1 cellular context compared by ENCODE assay signal in the genomic region with DNA sequence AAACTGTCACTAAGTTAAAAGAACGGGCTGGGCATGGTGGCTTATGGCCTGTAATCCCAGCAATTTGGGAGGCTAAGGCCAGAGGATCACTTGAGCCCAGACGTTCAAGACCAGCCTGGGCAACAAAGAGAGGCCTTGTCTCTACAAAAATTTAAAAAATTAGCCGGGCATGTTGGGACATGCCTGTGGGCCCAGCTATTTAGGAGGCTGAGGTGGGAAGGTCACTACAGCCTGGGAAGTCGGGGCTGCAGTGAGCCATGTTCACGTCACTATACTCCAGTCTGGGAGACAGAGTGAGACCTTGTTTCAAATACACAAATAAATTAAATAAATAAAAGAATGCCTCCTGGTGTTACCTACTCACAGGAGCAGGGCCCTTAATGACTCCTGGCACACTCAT.
TF ChIP-seq lines count a peak whose summit lies in the region.

No MANE protein-coding gene starts in this region.

TF ChIP-seq in HepG2, 621 proteins besides CTCF, POLR2A, EP300 and RAD21 (continued from another document and continues in another):
- TF ChIP-seq, protein P1, sequence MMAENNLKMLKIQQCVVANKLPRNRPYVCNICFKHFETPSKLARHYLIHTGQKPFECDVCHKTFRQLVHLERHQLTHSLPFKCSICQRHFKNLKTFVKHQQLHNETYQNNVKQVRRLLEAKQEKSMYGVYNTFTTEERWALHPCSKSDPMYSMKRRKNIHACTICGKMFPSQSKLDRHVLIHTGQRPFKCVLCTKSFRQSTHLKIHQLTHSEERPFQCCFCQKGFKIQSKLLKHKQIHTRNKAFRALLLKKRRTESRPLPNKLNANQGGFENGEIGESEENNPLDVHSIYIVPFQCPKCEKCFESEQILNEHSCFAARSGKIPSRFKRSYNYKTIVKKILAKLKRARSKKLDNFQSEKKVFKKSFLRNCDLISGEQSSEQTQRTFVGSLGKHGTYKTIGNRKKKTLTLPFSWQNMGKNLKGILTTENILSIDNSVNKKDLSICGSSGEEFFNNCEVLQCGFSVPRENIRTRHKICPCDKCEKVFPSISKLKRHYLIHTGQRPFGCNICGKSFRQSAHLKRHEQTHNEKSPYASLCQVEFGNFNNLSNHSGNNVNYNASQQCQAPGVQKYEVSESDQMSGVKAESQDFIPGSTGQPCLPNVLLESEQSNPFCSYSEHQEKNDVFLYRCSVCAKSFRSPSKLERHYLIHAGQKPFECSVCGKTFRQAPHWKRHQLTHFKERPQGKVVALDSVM (CRISPR knock-in tag; IDR thresholded peaks at IDR 0.05): peak; percentile 90
- TF ChIP-seq ETV5 (CRISPR knock-in tag; IDR thresholded peaks at IDR 0.05; ENCODE audit: borderline replicate concordance) (no peak), TP53 (CRISPR knock-in tag; conservative IDR thresholded peaks at IDR 0.05) (peak; percentile 100), ZNF329 (CRISPR knock-in tag; IDR thresholded peaks at IDR 0.05; ENCODE audit: low read depth) (no peak), ZSCAN12 (CRISPR knock-in tag; IDR thresholded peaks at IDR 0.05) (no peak), SOX13 (IDR thresholded peaks at IDR 0.05) (no peak), SOX13 (CRISPR knock-in tag; conservative IDR thresholded peaks at IDR 0.05 in 1 of 2, IDR thresholded peaks at IDR 0.05 in 1 of 2) (peak in 1 of 2 experiments; percentile 25; a peak in 1 of 4 replicates), ASH2L (IDR thresholded peaks at IDR 0.05; ENCODE audit: insufficient read length, low read depth, low read length) (no peak), WIZ (CRISPR knock-in tag; IDR thresholded peaks at IDR 0.05) (no peak), HNRNPK (IDR thresholded peaks at IDR 0.05; ENCODE audit: low read depth, low read length, poor library complexity, severe bottlenecking) (no peak), BORCS8-MEF2B (CRISPR knock-in tag; IDR thresholded peaks at IDR 0.05) (no peak), TAF1 (CRISPR knock-in tag; IDR thresholded peaks at IDR 0.05) (no peak), TCF12 (IDR thresholded peaks at IDR 0.05) (no peak), TCF12 (CRISPR knock-in tag; IDR thresholded peaks at IDR 0.05) (no peak), MTF2 (CRISPR knock-in tag; IDR thresholded peaks at IDR 0.05; ENCODE audit: borderline replicate concordance) (no peak), ZEB1 (IDR thresholded peaks at IDR 0.05; ENCODE audit: insufficient replicate concordance, low read depth) (no peak), HOXA7 (CRISPR knock-in tag; IDR thresholded peaks at IDR 0.05) (no peak), ZNF629 (CRISPR knock-in tag; conservative IDR thresholded peaks at IDR 0.05) (0 out of 2 replicates have a peak, but pooled peaks have one; percentile 12), TEAD2 (CRISPR knock-in tag; IDR thresholded peaks at IDR 0.05) (no peak), ZNF552 (CRISPR knock-in tag; IDR thresholded peaks at IDR 0.05; ENCODE audit: borderline replicate concordance) (no peak), SOX5 (CRISPR knock-in tag; IDR thresholded peaks at IDR 0.05; ENCODE audit: borderline replicate concordance) (no peak), XBP1 (CRISPR knock-in tag; IDR thresholded peaks at IDR 0.05) (no peak), ZNF75D (CRISPR knock-in tag; IDR thresholded peaks at IDR 0.05; ENCODE audit: borderline replicate concordance) (no peak), KAT7 (CRISPR knock-in tag; IDR thresholded peaks at IDR 0.05; ENCODE audit: borderline replicate concordance) (no peak), GFI1 (CRISPR knock-in tag; IDR thresholded peaks at IDR 0.05; ENCODE audit: borderline replicate concordance) (no peak), ZNF766 (CRISPR knock-in tag; IDR thresholded peaks at IDR 0.05; ENCODE audit: borderline replicate concordance) (no peak), NCOA1 (CRISPR knock-in tag; IDR thresholded peaks at IDR 0.05) (no peak), ZNF354B (CRISPR knock-in tag; IDR thresholded peaks at IDR 0.05) (no peak), ZFP41 (CRISPR knock-in tag; IDR thresholded peaks at IDR 0.05; ENCODE audit: borderline replicate concordance) (no peak), ATAD3A (CRISPR knock-in tag; IDR thresholded peaks at IDR 0.05) (no peak), KMT2B (CRISPR knock-in tag; IDR thresholded peaks at IDR 0.05) (no peak), GPN1 (CRISPR knock-in tag; IDR thresholded peaks at IDR 0.05; ENCODE audit: borderline replicate concordance) (no peak), ZMYM3 (CRISPR knock-in tag; IDR thresholded peaks at IDR 0.05) (no peak), ZNF83 (CRISPR knock-in tag; IDR thresholded peaks at IDR 0.05; ENCODE audit: borderline replicate concordance) (no peak), BRCA1 (CRISPR knock-in tag; IDR thresholded peaks at IDR 0.05) (no peak)
- TF ChIP-seq, protein P2, sequence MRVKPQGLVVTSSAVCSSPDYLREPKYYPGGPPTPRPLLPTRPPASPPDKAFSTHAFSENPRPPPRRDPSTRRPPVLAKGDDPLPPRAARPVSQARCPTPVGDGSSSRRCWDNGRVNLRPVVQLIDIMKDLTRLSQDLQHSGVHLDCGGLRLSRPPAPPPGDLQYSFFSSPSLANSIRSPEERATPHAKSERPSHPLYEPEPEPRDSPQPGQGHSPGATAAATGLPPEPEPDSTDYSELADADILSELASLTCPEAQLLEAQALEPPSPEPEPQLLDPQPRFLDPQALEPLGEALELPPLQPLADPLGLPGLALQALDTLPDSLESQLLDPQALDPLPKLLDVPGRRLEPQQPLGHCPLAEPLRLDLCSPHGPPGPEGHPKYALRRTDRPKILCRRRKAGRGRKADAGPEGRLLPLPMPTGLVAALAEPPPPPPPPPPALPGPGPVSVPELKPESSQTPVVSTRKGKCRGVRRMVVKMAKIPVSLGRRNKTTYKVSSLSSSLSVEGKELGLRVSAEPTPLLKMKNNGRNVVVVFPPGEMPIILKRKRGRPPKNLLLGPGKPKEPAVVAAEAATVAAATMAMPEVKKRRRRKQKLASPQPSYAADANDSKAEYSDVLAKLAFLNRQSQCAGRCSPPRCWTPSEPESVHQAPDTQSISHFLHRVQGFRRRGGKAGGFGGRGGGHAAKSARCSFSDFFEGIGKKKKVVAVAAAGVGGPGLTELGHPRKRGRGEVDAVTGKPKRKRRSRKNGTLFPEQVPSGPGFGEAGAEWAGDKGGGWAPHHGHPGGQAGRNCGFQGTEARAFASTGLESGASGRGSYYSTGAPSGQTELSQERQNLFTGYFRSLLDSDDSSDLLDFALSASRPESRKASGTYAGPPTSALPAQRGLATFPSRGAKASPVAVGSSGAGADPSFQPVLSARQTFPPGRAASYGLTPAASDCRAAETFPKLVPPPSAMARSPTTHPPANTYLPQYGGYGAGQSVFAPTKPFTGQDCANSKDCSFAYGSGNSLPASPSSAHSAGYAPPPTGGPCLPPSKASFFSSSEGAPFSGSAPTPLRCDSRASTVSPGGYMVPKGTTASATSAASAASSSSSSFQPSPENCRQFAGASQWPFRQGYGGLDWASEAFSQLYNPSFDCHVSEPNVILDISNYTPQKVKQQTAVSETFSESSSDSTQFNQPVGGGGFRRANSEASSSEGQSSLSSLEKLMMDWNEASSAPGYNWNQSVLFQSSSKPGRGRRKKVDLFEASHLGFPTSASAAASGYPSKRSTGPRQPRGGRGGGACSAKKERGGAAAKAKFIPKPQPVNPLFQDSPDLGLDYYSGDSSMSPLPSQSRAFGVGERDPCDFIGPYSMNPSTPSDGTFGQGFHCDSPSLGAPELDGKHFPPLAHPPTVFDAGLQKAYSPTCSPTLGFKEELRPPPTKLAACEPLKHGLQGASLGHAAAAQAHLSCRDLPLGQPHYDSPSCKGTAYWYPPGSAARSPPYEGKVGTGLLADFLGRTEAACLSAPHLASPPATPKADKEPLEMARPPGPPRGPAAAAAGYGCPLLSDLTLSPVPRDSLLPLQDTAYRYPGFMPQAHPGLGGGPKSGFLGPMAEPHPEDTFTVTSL (CRISPR knock-in tag; IDR thresholded peaks at IDR 0.05; ENCODE audit: borderline replicate concordance): no peak
- TF ChIP-seq, protein P3, sequence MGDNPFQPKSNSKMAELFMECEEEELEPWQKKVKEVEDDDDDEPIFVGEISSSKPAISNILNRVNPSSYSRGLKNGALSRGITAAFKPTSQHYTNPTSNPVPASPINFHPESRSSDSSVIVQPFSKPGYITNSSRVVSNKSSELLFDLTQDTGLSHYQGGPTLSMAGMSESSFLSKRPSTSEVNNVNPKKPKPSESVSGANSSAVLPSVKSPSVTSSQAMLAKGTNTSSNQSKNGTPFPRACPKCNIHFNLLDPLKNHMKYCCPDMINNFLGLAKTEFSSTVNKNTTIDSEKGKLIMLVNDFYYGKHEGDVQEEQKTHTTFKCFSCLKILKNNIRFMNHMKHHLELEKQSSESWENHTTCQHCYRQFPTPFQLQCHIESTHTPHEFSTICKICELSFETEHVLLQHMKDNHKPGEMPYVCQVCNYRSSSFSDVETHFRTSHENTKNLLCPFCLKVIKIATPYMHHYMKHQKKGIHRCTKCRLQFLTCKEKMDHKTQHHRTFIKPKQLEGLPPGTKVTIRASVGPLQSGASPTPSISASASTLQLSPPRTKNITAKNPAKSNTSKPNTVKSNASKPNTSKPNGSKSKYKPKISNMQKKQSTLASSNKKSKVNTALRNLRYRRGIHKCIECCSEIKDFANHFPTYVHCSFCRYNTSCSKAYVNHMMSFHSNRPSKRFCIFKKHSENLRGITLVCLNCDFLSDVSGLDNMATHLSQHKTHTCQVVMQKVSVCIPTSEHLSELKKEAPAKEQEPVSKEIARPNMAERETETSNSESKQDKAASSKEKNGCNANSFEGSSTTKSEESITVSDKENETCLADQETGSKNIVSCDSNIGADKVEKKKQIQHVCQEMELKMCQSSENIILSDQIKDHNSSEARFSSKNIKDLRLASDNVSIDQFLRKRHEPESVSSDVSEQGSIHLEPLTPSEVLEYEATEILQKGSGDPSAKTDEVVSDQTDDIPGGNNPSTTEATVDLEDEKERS (CRISPR knock-in tag; IDR thresholded peaks at IDR 0.05): no peak
- TF ChIP-seq, protein P4, sequence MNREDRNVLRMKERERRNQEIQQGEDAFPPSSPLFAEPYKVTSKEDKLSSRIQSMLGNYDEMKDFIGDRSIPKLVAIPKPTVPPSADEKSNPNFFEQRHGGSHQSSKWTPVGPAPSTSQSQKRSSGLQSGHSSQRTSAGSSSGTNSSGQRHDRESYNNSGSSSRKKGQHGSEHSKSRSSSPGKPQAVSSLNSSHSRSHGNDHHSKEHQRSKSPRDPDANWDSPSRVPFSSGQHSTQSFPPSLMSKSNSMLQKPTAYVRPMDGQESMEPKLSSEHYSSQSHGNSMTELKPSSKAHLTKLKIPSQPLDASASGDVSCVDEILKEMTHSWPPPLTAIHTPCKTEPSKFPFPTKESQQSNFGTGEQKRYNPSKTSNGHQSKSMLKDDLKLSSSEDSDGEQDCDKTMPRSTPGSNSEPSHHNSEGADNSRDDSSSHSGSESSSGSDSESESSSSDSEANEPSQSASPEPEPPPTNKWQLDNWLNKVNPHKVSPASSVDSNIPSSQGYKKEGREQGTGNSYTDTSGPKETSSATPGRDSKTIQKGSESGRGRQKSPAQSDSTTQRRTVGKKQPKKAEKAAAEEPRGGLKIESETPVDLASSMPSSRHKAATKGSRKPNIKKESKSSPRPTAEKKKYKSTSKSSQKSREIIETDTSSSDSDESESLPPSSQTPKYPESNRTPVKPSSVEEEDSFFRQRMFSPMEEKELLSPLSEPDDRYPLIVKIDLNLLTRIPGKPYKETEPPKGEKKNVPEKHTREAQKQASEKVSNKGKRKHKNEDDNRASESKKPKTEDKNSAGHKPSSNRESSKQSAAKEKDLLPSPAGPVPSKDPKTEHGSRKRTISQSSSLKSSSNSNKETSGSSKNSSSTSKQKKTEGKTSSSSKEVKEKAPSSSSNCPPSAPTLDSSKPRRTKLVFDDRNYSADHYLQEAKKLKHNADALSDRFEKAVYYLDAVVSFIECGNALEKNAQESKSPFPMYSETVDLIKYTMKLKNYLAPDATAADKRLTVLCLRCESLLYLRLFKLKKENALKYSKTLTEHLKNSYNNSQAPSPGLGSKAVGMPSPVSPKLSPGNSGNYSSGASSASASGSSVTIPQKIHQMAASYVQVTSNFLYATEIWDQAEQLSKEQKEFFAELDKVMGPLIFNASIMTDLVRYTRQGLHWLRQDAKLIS (CRISPR knock-in tag; IDR thresholded peaks at IDR 0.05): no peak
- TF ChIP-seq, protein P5, sequence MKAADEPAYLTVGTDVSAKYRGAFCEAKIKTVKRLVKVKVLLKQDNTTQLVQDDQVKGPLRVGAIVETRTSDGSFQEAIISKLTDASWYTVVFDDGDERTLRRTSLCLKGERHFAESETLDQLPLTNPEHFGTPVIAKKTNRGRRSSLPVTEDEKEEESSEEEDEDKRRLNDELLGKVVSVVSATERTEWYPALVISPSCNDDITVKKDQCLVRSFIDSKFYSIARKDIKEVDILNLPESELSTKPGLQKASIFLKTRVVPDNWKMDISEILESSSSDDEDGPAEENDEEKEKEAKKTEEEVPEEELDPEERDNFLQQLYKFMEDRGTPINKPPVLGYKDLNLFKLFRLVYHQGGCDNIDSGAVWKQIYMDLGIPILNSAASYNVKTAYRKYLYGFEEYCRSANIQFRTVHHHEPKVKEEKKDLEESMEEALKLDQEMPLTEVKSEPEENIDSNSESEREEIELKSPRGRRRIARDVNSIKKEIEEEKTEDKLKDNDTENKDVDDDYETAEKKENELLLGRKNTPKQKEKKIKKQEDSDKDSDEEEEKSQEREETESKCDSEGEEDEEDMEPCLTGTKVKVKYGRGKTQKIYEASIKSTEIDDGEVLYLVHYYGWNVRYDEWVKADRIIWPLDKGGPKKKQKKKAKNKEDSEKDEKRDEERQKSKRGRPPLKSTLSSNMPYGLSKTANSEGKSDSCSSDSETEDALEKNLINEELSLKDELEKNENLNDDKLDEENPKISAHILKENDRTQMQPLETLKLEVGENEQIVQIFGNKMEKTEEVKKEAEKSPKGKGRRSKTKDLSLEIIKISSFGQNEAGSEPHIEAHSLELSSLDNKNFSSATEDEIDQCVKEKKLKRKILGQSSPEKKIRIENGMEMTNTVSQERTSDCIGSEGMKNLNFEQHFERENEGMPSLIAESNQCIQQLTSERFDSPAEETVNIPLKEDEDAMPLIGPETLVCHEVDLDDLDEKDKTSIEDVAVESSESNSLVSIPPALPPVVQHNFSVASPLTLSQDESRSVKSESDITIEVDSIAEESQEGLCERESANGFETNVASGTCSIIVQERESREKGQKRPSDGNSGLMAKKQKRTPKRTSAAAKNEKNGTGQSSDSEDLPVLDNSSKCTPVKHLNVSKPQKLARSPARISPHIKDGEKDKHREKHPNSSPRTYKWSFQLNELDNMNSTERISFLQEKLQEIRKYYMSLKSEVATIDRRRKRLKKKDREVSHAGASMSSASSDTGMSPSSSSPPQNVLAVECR (CRISPR knock-in tag; IDR thresholded peaks at IDR 0.05; ENCODE audit: borderline replicate concordance): no peak
